In genomic region chr1:228166170-228166936, GRCh38 we compare ENCODE assay signal across 8 cellular contexts. TPM values are rescaled to one million over a fixed set of nuclear protein-coding genes. Genes with fewer than 3 reads are reported as not detected.
DNase-seq lines count a peak whose midpoint lies in the region; ATAC-seq, FAIRE-seq and TF ChIP-seq lines count a peak whose summit lies in the region.

No MANE protein-coding gene starts in this region.

- no peaks in the 10 kb centered on the region for H4K20me1 ChIP-seq in HCT116 (ENCODE audit: insufficient read depth)
- H4K20me1 ChIP-seq in keratinocyte (ENCODE audit: control insufficient read depth, extremely low read depth, insufficient read depth, low read length), result no peaks in the 10 kb centered on the region

- no peak overlapping the region for H2AFZ ChIP-seq in HCT116 (ENCODE audit: low read depth, low read length, poor library complexity, severe bottlenecking)
- H2AFZ ChIP-seq in keratinocyte (ENCODE audit: control insufficient read depth, low read length), result peak overlapping the region; percentile 9

- peaks cover 29% of the 10 kb centered on the region for H3K79me2 ChIP-seq in HCT116 (ENCODE audit: insufficient read depth, low read length)
- peaks cover 28% of the 10 kb centered on the region for H3K79me2 ChIP-seq in keratinocyte (ENCODE audit: control insufficient read depth, insufficient read depth, low read length)

- no peak for TF ChIP-seq RAD21 in HCT116 (IDR thresholded peaks at IDR 0.05; ENCODE audit: low read depth)

- peak overlapping the region; percentile 95 for H3K27ac Mint-ChIP-seq in central memory CD8-positive, alpha-beta T cell (ENCODE audit: low read depth)

- TF ChIP-seq CTCF in HCT116 (IDR thresholded peaks at IDR 0.05 in 2 of 3, conservative IDR thresholded peaks at IDR 0.05 in 1 of 3; ENCODE audit: borderline replicate concordance in 1 of 3, insufficient read depth in 1 of 3, low read depth in 2 of 3, low read length in 2 of 3) (peak in 2 of 3 experiments; percentile 38 to 41; a peak in 3 of 6 replicates), keratinocyte (optimal IDR thresholded peaks at IDR 0.05 in 1 of 3, IDR thresholded peaks at IDR 0.05 in 1 of 3, conservative IDR thresholded peaks at IDR 0.05 in 1 of 3; ENCODE audit: extremely low read depth in 1 of 3, insufficient read depth in 2 of 3, low read length in 3 of 3) (peak in 2 of 3 experiments; percentile 19 to 34)

- H3K9ac ChIP-seq in HCT116 (ENCODE audit: low read length) (peak overlapping the region; percentile 85), keratinocyte (ENCODE audit: control insufficient read depth, extremely low read depth, insufficient read depth, low read length) (peak overlapping the region; percentile 90)

- dilution Hi-C loops in keratinocyte (cut with MboI; ENCODE audit: extremely low pct_ligation_motif_present, low sequenced_read_pairs), result no loop called here

- H3K9me3 Mint-ChIP-seq in central memory CD8-positive, alpha-beta T cell, result no peaks in the 10 kb centered on the region

- peak overlapping the region; percentile 82 for H3K4me3 Mint-ChIP-seq in central memory CD8-positive, alpha-beta T cell

- H3K4me3 ChIP-seq in HCT116 (replicated peaks in 1 of 2; ENCODE audit: low read depth in 1 of 2, low read length in 2 of 2), result peak overlapping the region; percentile 76 to 78
- peak overlapping the region; percentile 64 to 78 (median 76) for H3K4me3 ChIP-seq in keratinocyte (ENCODE audit: control insufficient read depth in 2 of 3, extremely low read depth in 1 of 3, insufficient read depth in 2 of 3, low read depth in 1 of 3, low read length in 3 of 3)

- intact Hi-C loops in HCT116 (cut with micrococcal nuclease), result no loop called here

- no peaks in the 10 kb centered on the region for H3K27me3 Mint-ChIP-seq in central memory CD8-positive, alpha-beta T cell

- no peaks in the 10 kb centered on the region for H3K9me1 ChIP-seq in keratinocyte (ENCODE audit: control insufficient read depth, extremely low read depth, insufficient read depth, low read length)

- H3K27me3 ChIP-seq in HCT116 (ENCODE audit: insufficient read depth, low read length), result no peaks in the 10 kb centered on the region
- H3K27me3 ChIP-seq in keratinocyte (ENCODE audit: control insufficient read depth, extremely low read depth, insufficient read depth, low read length), result no peaks in the 10 kb centered on the region

- peak overlapping the region; percentile 93 for H3K4me2 ChIP-seq in HCT116 (ENCODE audit: low read length)
- peak overlapping the region; percentile 91 for H3K4me2 ChIP-seq in keratinocyte (ENCODE audit: control insufficient read depth, extremely low read depth, insufficient read depth, low read depth, low read length)

- peaks cover 10 to 38% of the 10 kb centered on the region in 2 experiments for H3K4me1 ChIP-seq in HCT116 (ENCODE audit: control insufficient read depth in 1 of 2, insufficient read depth in 2 of 2, low read length in 2 of 2)
- H3K4me1 ChIP-seq in keratinocyte (ENCODE audit: control insufficient read depth, extremely low read depth, insufficient read depth, low read length), result peaks cover 42% of the 10 kb centered on the region

- peak; percentile 51 for FAIRE-seq in keratinocyte (lab: Jason Lieb, UNC)

- POLR2A ChIA-PET in HCT116 (lab: Charles Lee), result interaction anchor here (0.6 to 1.6 kb wide), 6 partner anchors 8 to 292 kb away, joined by 3 to 5 read pairs (median 4); a partner anchor contains a TSS

- H3K27ac ChIP-seq in HCT116 (ENCODE audit: low read depth, low read length) (peak overlapping the region; percentile 100), keratinocyte (ENCODE audit: control insufficient read depth, insufficient read depth, low read length) (peak overlapping the region; percentile 89)

- CTCF ChIA-PET in HCT116 (lab: Charles Lee), result interaction anchor here (0.7 to 3.6 kb wide), 7 partner anchors 8 to 167 kb away, joined by 3 to 15 read pairs (median 3); no protein-coding TSS in a partner anchor

- H3K4me1 Mint-ChIP-seq in central memory CD8-positive, alpha-beta T cell, result peaks cover 42% of the 10 kb centered on the region

- H3K36me3 Mint-ChIP-seq in central memory CD8-positive, alpha-beta T cell (ENCODE audit: insufficient read depth), result peaks cover 24% of the 10 kb centered on the region

- peak; percentile 28 for ATAC-seq in HCT116
- ATAC-seq in central memory CD8-positive, alpha-beta T cell (replicated peaks; ENCODE audit: extremely low read depth, poor library complexity, severe bottlenecking), result peak; percentile 26

- RAD21 ChIA-PET in HCT116 (lab: Charles Lee; ENCODE audit: low non-redundant PET in 1 of 2, low total read pairs in 2 of 2, uncharacterized antibody in 2 of 2, unreplicated experiment in 2 of 2), result interaction anchor here in 1 of 2 experiments (0.7 to 0.9 kb wide), 2 partner anchors 35 to 167 kb away, joined by 4 read pairs; no protein-coding TSS in a partner anchor

- TF ChIP-seq POLR2A in HCT116 (IDR thresholded peaks at IDR 0.05; ENCODE audit: borderline replicate concordance, extremely low read depth, insufficient read depth, insufficient read length), result no peak

- H3K9me3 ChIP-seq in HCT116 (ENCODE audit: control insufficient read depth in 1 of 2, insufficient read depth in 1 of 2, low read depth in 1 of 2, low read length in 2 of 2) (no peaks in the 10 kb centered on the region), keratinocyte (ENCODE audit: control insufficient read depth, low read depth, low read length) (no peaks in the 10 kb centered on the region)

- peak; percentile 51 for DNase-seq in NCI-H2227 (lab: John Stamatoyannopoulos, UW; ENCODE audit: unreplicated experiment)
- DNase-seq in NCI-H2227 treated with DMSO at 0.1 percent for 48 hours (lab: John Stamatoyannopoulos, UW), result no peak
- peak; percentile 71 for DNase-seq in HCT116 (ENCODE audit: low read depth, low spot score)
- DNase-seq in LoVo (ENCODE audit: low spot score), result peak; percentile 73
- DNase-seq in T-helper 9 cell, result peak; percentile 52
- DNase-seq in central memory CD8-positive, alpha-beta T cell (ENCODE audit: low spot score in 2 of 2), result peak; percentile 52 to 65
- DNase-seq in keratinocyte (ENCODE audit: low read depth, low spot score), result no peak
- DNase-seq in stimulated activated CD4-positive, alpha-beta T cell treated with anti-CD3 and anti-CD28 coated beads, Interleukin-15, amount 100 ng/mL, for 24 hours, result peak; percentile 63

- no peaks in the 10 kb centered on the region for H3K9me2 ChIP-seq in HCT116 (ENCODE audit: insufficient read depth)

- H3K36me3 ChIP-seq in HCT116 (ENCODE audit: control insufficient read depth in 1 of 2, insufficient read depth in 2 of 2, low read length in 2 of 2) (no peaks in the 10 kb centered on the region), keratinocyte (ENCODE audit: control insufficient read depth in 2 of 2, extremely low read depth in 1 of 2, insufficient read depth in 2 of 2, low read length in 2 of 2) (no peaks in the 10 kb centered on the region)

- no TSS peak for BruUV-seq in HCT116 (replicated peaks; lab: Mats Ljungman, UMichigan)

RNA-seq across cellular contexts. Expression of gene IBA57, which starts 0.7 kb away (rescaled TPM):
- total RNA-seq in HCT116 (2021; ENCODE audit: unreplicated experiment), result 11.6 TPM
- 6.6 and 8.7 TPM in 2 replicates for polyA plus RNA-seq in HCT116 (2012)
- 1.5 to 3.4 TPM (median 2.8 TPM) in 3 replicates for polyA plus RNA-seq in keratinocyte
- 0.85 TPM for polyA plus RNA-seq in keratinocyte (2011; ENCODE audit: low read depth)
- polyA plus RNA-seq in keratinocyte (2011; cell fraction: cytosol; rRNA removed), result 1.3 and 2.7 TPM in 2 replicates
- 3.7 and 5.4 TPM in 2 replicates for polyA plus RNA-seq in keratinocyte (2011; cell fraction: nucleus; rRNA removed)
- 1.3 and 3.6 TPM in 2 replicates for polyA plus RNA-seq in keratinocyte (2012; ENCODE audit: low replicate concordance)
- polyA minus RNA-seq in keratinocyte, result 1.6 to 3.0 TPM (median 1.9 TPM) in 3 replicates
- 1.9 TPM for polyA minus RNA-seq in keratinocyte (2011; cell fraction: cytosol; rRNA and poly(A)+ RNA removed)
- 3.6 and 3.9 TPM in 2 replicates for polyA minus RNA-seq in keratinocyte (2011; cell fraction: nucleus; rRNA and poly(A)+ RNA removed)

RNA-seq across cellular contexts. Expression of gene GJC2, which starts 16.6 kb away (rescaled TPM):
- 0.76 TPM for total RNA-seq in HCT116 (2021; ENCODE audit: unreplicated experiment)
- polyA plus RNA-seq in HCT116 (2012), result 0.23 and 0.46 TPM in 2 replicates
- polyA plus RNA-seq in keratinocyte, result 0.37 to 0.63 TPM (median 0.58 TPM) in 3 replicates
- 0.39 TPM for polyA plus RNA-seq in keratinocyte (2011; ENCODE audit: low read depth)
- polyA plus RNA-seq in keratinocyte (2011; cell fraction: cytosol; rRNA removed), result 0.17 and 0.52 TPM in 2 replicates
- 0.56 and 0.79 TPM in 2 replicates for polyA plus RNA-seq in keratinocyte (2011; cell fraction: nucleus; rRNA removed)
- polyA plus RNA-seq in keratinocyte (2012; ENCODE audit: low replicate concordance), result 0.73 and 0.81 TPM in 2 replicates
- 0.33 to 0.52 TPM (median 0.51 TPM) in 3 replicates for polyA minus RNA-seq in keratinocyte
- 2.9 TPM for polyA minus RNA-seq in keratinocyte (2011; cell fraction: cytosol; rRNA and poly(A)+ RNA removed)
- polyA minus RNA-seq in keratinocyte (2011; cell fraction: nucleus; rRNA and poly(A)+ RNA removed), result 0.31 and 1.1 TPM in 2 replicates

RNA-seq across cellular contexts. Expression of gene GUK1, which starts 26.3 kb away (rescaled TPM):
- 145 TPM for total RNA-seq in HCT116 (2021; ENCODE audit: unreplicated experiment)
- polyA plus RNA-seq in HCT116 (2012), result 238 and 297 TPM in 2 replicates
- polyA plus RNA-seq in keratinocyte, result 412 to 877 TPM (median 450 TPM) in 3 replicates
- polyA plus RNA-seq in keratinocyte (2011; ENCODE audit: low read depth), result 259 TPM
- 279 and 743 TPM in 2 replicates for polyA plus RNA-seq in keratinocyte (2011; cell fraction: cytosol; rRNA removed)
- 254 and 303 TPM in 2 replicates for polyA plus RNA-seq in keratinocyte (2011; cell fraction: nucleus; rRNA removed)
- 421 and 447 TPM in 2 replicates for polyA plus RNA-seq in keratinocyte (2012; ENCODE audit: low replicate concordance)
- 198 to 329 TPM (median 216 TPM) in 3 replicates for polyA minus RNA-seq in keratinocyte
- 557 TPM for polyA minus RNA-seq in keratinocyte (2011; cell fraction: cytosol; rRNA and poly(A)+ RNA removed)
- 106 and 141 TPM in 2 replicates for polyA minus RNA-seq in keratinocyte (2011; cell fraction: nucleus; rRNA and poly(A)+ RNA removed)

RNA-seq across cellular contexts. Expression of gene OBSCN, which starts 41.5 kb away (rescaled TPM):
- 16.6 TPM for total RNA-seq in HCT116 (2021; ENCODE audit: unreplicated experiment)
- polyA plus RNA-seq in HCT116 (2012), result 10.3 and 10.5 TPM in 2 replicates
- 1.6 to 3.5 TPM (median 1.8 TPM) in 3 replicates for polyA plus RNA-seq in keratinocyte
- 2.6 TPM for polyA plus RNA-seq in keratinocyte (2011; ENCODE audit: low read depth)
- polyA plus RNA-seq in keratinocyte (2011; cell fraction: cytosol; rRNA removed), result 0.74 and 1.5 TPM in 2 replicates
- polyA plus RNA-seq in keratinocyte (2011; cell fraction: nucleus; rRNA removed), result 15.7 and 26.8 TPM in 2 replicates
- 2.4 and 3.8 TPM in 2 replicates for polyA plus RNA-seq in keratinocyte (2012; ENCODE audit: low replicate concordance)
- polyA minus RNA-seq in keratinocyte, result 6.1 to 8.1 TPM (median 7.0 TPM) in 3 replicates
- 2.7 TPM for polyA minus RNA-seq in keratinocyte (2011; cell fraction: cytosol; rRNA and poly(A)+ RNA removed)
- polyA minus RNA-seq in keratinocyte (2011; cell fraction: nucleus; rRNA and poly(A)+ RNA removed), result 17.4 and 31.7 TPM in 2 replicates

RNA-seq across cellular contexts. Expression of gene MRPL55, which starts 57.3 kb away (rescaled TPM):
- 57.1 TPM for total RNA-seq in HCT116 (2021; ENCODE audit: unreplicated experiment)
- 91.7 and 124 TPM in 2 replicates for polyA plus RNA-seq in HCT116 (2012)
- 28.4 to 53.7 TPM (median 49.3 TPM) in 3 replicates for polyA plus RNA-seq in keratinocyte
- polyA plus RNA-seq in keratinocyte (2011; ENCODE audit: low read depth), result 23.9 TPM
- polyA plus RNA-seq in keratinocyte (2011; cell fraction: cytosol; rRNA removed), result 22.0 and 52.1 TPM in 2 replicates
- polyA plus RNA-seq in keratinocyte (2011; cell fraction: nucleus; rRNA removed), result 47.4 and 62.3 TPM in 2 replicates
- polyA plus RNA-seq in keratinocyte (2012; ENCODE audit: low replicate concordance), result 34.4 and 51.8 TPM in 2 replicates
- 19.2 to 36.3 TPM (median 26.1 TPM) in 3 replicates for polyA minus RNA-seq in keratinocyte
- polyA minus RNA-seq in keratinocyte (2011; cell fraction: cytosol; rRNA and poly(A)+ RNA removed), result 48.9 TPM
- polyA minus RNA-seq in keratinocyte (2011; cell fraction: nucleus; rRNA and poly(A)+ RNA removed), result 9.9 and 18.3 TPM in 2 replicates

Comparison
In these comparisons a context has a peak if more than half of its experiments do, and no peak if none do; other contexts are left out.
1. DNase-seq: peak in NCI-H2227 (single experiment), HCT116 (single experiment), LoVo (single experiment), T-helper 9 cell (single experiment), central memory CD8-positive, alpha-beta T cell (2 of 2) and stimulated activated CD4-positive, alpha-beta T cell treated with anti-CD3 and anti-CD28 coated beads, Interleukin-15, amount 100 ng/mL, for 24 hours (single experiment); none in NCI-H2227 treated with DMSO at 0.1 percent for 48 hours (single experiment) and keratinocyte (single experiment).